ENCODE assay signal across 8 cellular contexts in genomic region chr14:61527325-61528100, GRCh38.
DNase-seq lines count a peak whose midpoint lies in the region; ATAC-seq and TF ChIP-seq lines count a peak whose summit lies in the region.

No MANE protein-coding gene starts in this region.

- POLR2A ChIA-PET in AG04450 (lab: Yijun Ruan, JAX) (interaction anchor here (1.5 kb wide), 1 partner anchor 35 kb away, joined by 4 read pairs; no protein-coding TSS in a partner anchor), MCF 10A (lab: Yijun Ruan, JAX) (interaction anchor here (0.6 to 5.7 kb wide), 13 partner anchors 9 to 430 kb away, joined by 3 to 108 read pairs (median 48); partner anchors contain the start of genes HIF1A and SNAPC1)

- peak overlapping the region; percentile 73 for H3K27ac ChIP-seq in AG04450 (ENCODE audit: low read depth, low read length)
- H3K27ac ChIP-seq in muscle layer of duodenum (ENCODE audit: low read length): peak overlapping the region; percentile 28

- peak overlapping the region; percentile 82 for H3K27ac Mint-ChIP-seq in MCF 10A (ENCODE audit: low read depth, unreplicated experiment)

- BruUV-seq in MCF 10A (replicated peaks; lab: Mats Ljungman, UMichigan): no TSS peak

- no peak for DNase-seq in AG04450 (ENCODE audit: low read depth, low spot score)
- DNase-seq in HPDE6-E6E7 (ENCODE audit: extremely low spot score): peak; percentile 65
- DNase-seq in MCF 10A (ENCODE audit: unreplicated experiment): peak; percentile 80
- DNase-seq in NCI-H2081 (lab: John Stamatoyannopoulos, UW): no peak
- DNase-seq in NOMO-1 treated with DMSO at 0.1 percent for 48 hours (lab: John Stamatoyannopoulos, UW; ENCODE audit: unreplicated experiment): no peak

- ATAC-seq in GM19463 (IDR thresholded peaks at IDR 0.05; ENCODE audit: unreplicated experiment): no peak
- no peak for ATAC-seq in GM21619 (IDR thresholded peaks at IDR 0.05; ENCODE audit: unreplicated experiment)

- no peaks in the 10 kb centered on the region for H3K9me3 Mint-ChIP-seq in MCF 10A (ENCODE audit: unreplicated experiment)

- H3K27me3 ChIP-seq in AG04450 (ENCODE audit: control insufficient read depth, insufficient read depth, low read length): no peaks in the 10 kb centered on the region
- no peaks in the 10 kb centered on the region for H3K27me3 ChIP-seq in muscle layer of duodenum (ENCODE audit: low read depth, low read length)

- intact Hi-C loops in MCF 10A (cut with micrococcal nuclease): no loop called here

- CTCF ChIA-PET in AG04450 (lab: Charles Lee): interaction anchor here (0.6 to 1.6 kb wide), 2 partner anchors 11 to 73 kb away, joined by 3 read pairs; no protein-coding TSS in a partner anchor
- CTCF ChIA-PET in MCF 10A (lab: Yijun Ruan, JAX): interaction anchor here (1.0 to 2.2 kb wide), 3 partner anchors 35 to 51 kb away, joined by 3 to 9 read pairs (median 3); no protein-coding TSS in a partner anchor

- H3K27me3 Mint-ChIP-seq in MCF 10A (ENCODE audit: insufficient read depth, unreplicated experiment): no peaks in the 10 kb centered on the region

- H3K4me1 ChIP-seq in muscle layer of duodenum (ENCODE audit: control insufficient read depth in 1 of 2, insufficient read depth in 2 of 2, low read length in 2 of 2): peaks cover 0 to 32% of the 10 kb centered on the region in 2 donors

- no peaks in the 10 kb centered on the region for H3K9me3 ChIP-seq in AG04450 (ENCODE audit: control insufficient read depth, insufficient read depth, low read length)
- H3K9me3 ChIP-seq in muscle layer of duodenum (ENCODE audit: control insufficient read depth in 1 of 2, low read length in 2 of 2): no peaks in the 10 kb centered on the region

- H3K36me3 ChIP-seq in muscle layer of duodenum (ENCODE audit: control insufficient read depth in 1 of 2, insufficient read depth in 2 of 2, low read length in 2 of 2): peaks cover 0 to 4% of the 10 kb centered on the region in 2 donors

- H3K4me1 Mint-ChIP-seq in MCF 10A (ENCODE audit: insufficient read depth, unreplicated experiment): peaks cover 64% of the 10 kb centered on the region

- H3K4me3 ChIP-seq in AG04450 (ENCODE audit: low read depth, low read length): no peak overlapping the region
- no peak overlapping the region for H3K4me3 ChIP-seq in muscle layer of duodenum (ENCODE audit: low read depth in 1 of 2, low read length in 2 of 2)

- TF ChIP-seq CTCF in AG04450 (IDR thresholded peaks at IDR 0.05; ENCODE audit: low read depth, low read length) (no peak), MCF 10A (IDR thresholded peaks at IDR 0.05; ENCODE audit: unreplicated experiment) (no peak)

- H3K36me3 Mint-ChIP-seq in MCF 10A (ENCODE audit: insufficient read depth, unreplicated experiment): peaks cover 5% of the 10 kb centered on the region

- H3K4me3 Mint-ChIP-seq in MCF 10A (ENCODE audit: unreplicated experiment): peak overlapping the region; percentile 36

Comparison
In these comparisons a context has a peak if more than half of its experiments do, and no peak if none do; other contexts are left out.
1. DNase-seq: peak in HPDE6-E6E7 (single experiment) and MCF 10A (single experiment); none in AG04450 (single experiment), NCI-H2081 (0 of 2) and NOMO-1 treated with DMSO at 0.1 percent for 48 hours (single experiment).